Comparison of ENCODE assay signal across 7 cellular contexts in the genomic region with DNA sequence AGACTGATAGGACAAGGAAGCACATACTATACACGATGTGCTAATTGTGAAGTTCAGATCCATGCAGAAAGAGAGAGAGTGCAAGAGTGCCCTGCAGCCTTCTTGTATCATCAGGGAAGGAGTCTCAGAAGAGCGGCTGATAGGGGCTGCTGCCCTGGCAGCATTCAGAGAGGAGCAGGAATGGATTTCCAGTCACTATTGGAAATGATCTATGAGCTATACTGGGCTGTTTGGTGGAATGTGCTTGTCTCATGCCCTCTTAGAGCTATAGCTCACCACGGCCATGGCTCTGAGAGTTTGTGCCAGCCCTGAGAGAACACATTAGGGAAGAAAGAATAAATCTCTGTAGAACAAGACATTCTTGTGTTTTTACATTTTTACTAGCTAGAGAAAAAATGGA.
"Had no signal": no experiment of that assay in that cellular context is flagged by ENCODE, and none has a peak within 500 bp of the region (broad histone marks: within the 10 kb centered on the region; RNA-seq: fewer than 3 reads in every experiment).

No MANE protein-coding gene starts in this region.

- H3K27ac ChIP-seq: HL-60 had no signal

- H3K4me3 ChIP-seq: K562 had no signal

- H3K27ac Mint-ChIP-seq: IgD-negative memory B cell had no signal

- H3K4me1 Mint-ChIP-seq: IgD-negative memory B cell had no signal

- DNase-seq: IMR-90, KBM-7, KG1 had no signal

- ATAC-seq: HepG2, K562 had no signal

- H3K4me3 Mint-ChIP-seq: IgD-negative memory B cell had no signal
